16 cellular contexts compared by ENCODE assay signal in genomic region chr14:59305231-59305630, GRCh38.
DNase-seq lines count a peak whose midpoint lies in the region; ATAC-seq, FAIRE-seq and TF ChIP-seq lines count a peak whose summit lies in the region.
"Had no signal": no experiment of that assay in that cellular context is flagged by ENCODE, and none has a peak within 500 bp of the region (broad histone marks: within the 10 kb centered on the region; RNA-seq: fewer than 3 reads in every experiment).

No MANE protein-coding gene starts in this region.

- TF ChIP-seq CTCF in HFFc6 (IDR thresholded peaks at IDR 0.05) (no peak), endothelial cell of umbilical vein (IDR thresholded peaks at IDR 0.05; ENCODE audit: extremely low read depth in 1 of 2, insufficient read depth in 1 of 2, low read depth in 1 of 2, low read length in 2 of 2) (no peak), neural progenitor cell (IDR thresholded peaks at IDR 0.05) (no peak)

- H3K9me3 ChIP-seq in endothelial cell of umbilical vein (replicated peaks; ENCODE audit: control insufficient read depth, insufficient read depth, low read length): no peaks in the 10 kb centered on the region
- H3K9me3 ChIP-seq in neural progenitor cell (ENCODE audit: low read depth): no peaks in the 10 kb centered on the region
- H3K9me3 ChIP-seq: testis had no signal

- H3K4me2 ChIP-seq in endothelial cell of umbilical vein (ENCODE audit: insufficient read depth, low read length) (peak overlapping the region; percentile 77), neural progenitor cell (no peak overlapping the region)

- H3K4me1 Mint-ChIP-seq in HFFc6 (ENCODE audit: low read depth) (peaks cover 54% of the 10 kb centered on the region), neural progenitor cell (peaks cover 14% of the 10 kb centered on the region)

- ATAC-seq in GM18867 (IDR thresholded peaks at IDR 0.05; ENCODE audit: unreplicated experiment): no peak
- ATAC-seq: activated T-helper 17 cell treated with anti-CD3 and anti-CD28 coated beads, Interleukin-2, amount 50 U/mL, for 72 hours; natural killer cell had no signal

- no peaks in the 10 kb centered on the region; the same call in 1 of the 2 replicates for H3K27me3 Mint-ChIP-seq in HFFc6 (ENCODE audit: insufficient read depth)
- H3K27me3 Mint-ChIP-seq in neural progenitor cell (ENCODE audit: insufficient read depth, low read depth): peaks cover 2% of the 10 kb centered on the region
- H3K27me3 Mint-ChIP-seq: activated CD4-positive, alpha-beta memory T cell treated with anti-CD3 and anti-CD28 coated beads for 36 hours; activated T-helper 17 cell treated with anti-CD3 and anti-CD28 coated beads, Interleukin-2, amount 50 U/mL, for 72 hours had no signal

- H3K27me3 ChIP-seq in endothelial cell of umbilical vein (ENCODE audit: control insufficient read depth in 2 of 2, insufficient read depth in 2 of 2, low read length in 2 of 2) (no peaks in the 10 kb centered on the region), neural progenitor cell (no peaks in the 10 kb centered on the region)
- H3K27me3 ChIP-seq: testis had no signal

- H3K36me3 Mint-ChIP-seq in HFFc6 (ENCODE audit: low read depth): no peaks in the 10 kb centered on the region
- H3K36me3 Mint-ChIP-seq in neural progenitor cell: peaks cover 2% of the 10 kb centered on the region
- H3K36me3 Mint-ChIP-seq: activated CD4-positive, alpha-beta memory T cell treated with anti-CD3 and anti-CD28 coated beads for 36 hours; natural killer cell had no signal

- no peaks in the 10 kb centered on the region for H4K20me1 ChIP-seq in endothelial cell of umbilical vein (replicated peaks; ENCODE audit: control insufficient read depth, extremely low read depth, insufficient read depth, low read length)
- no peaks in the 10 kb centered on the region for H4K20me1 ChIP-seq in neural progenitor cell (ENCODE audit: low read depth)

- no peak for TF ChIP-seq POLR2A in endothelial cell of umbilical vein (IDR thresholded peaks at IDR 0.05; ENCODE audit: low read depth, low read length)

- CTCF ChIA-PET in endothelial cell of umbilical vein (lab: Charles Lee): interaction anchor here (1.2 to 2.2 kb wide), 5 partner anchors 10 to 134 kb away, joined by 3 to 12 read pairs (median 5); no protein-coding TSS in a partner anchor

- H3F3A ChIP-seq in neural progenitor cell (ENCODE audit: low read depth): no peaks in the 10 kb centered on the region

- BruUV-seq in endothelial cell of umbilical vein (replicated peaks; lab: Mats Ljungman, UMichigan): no TSS peak

- H2AFZ ChIP-seq in endothelial cell of umbilical vein (ENCODE audit: low read depth, low read length) (no peak overlapping the region), neural progenitor cell (replicated peaks) (no peak overlapping the region)

- H3K27ac Mint-ChIP-seq in HFFc6 (peak overlapping the region; percentile 57), neural progenitor cell (peak overlapping the region; percentile 1)
- H3K27ac Mint-ChIP-seq: activated CD4-positive, alpha-beta memory T cell treated with anti-CD3 and anti-CD28 coated beads for 36 hours; activated T-helper 17 cell treated with anti-CD3 and anti-CD28 coated beads, Interleukin-2, amount 50 U/mL, for 72 hours; natural killer cell had no signal

- no peaks in the 10 kb centered on the region for H3K9me3 Mint-ChIP-seq in HFFc6
- H3K9me3 Mint-ChIP-seq in neural progenitor cell: no peaks in the 10 kb centered on the region
- H3K9me3 Mint-ChIP-seq: activated CD4-positive, alpha-beta memory T cell treated with anti-CD3 and anti-CD28 coated beads for 36 hours; activated T-helper 17 cell treated with anti-CD3 and anti-CD28 coated beads, Interleukin-2, amount 50 U/mL, for 72 hours; natural killer cell had no signal

- H3K36me3 ChIP-seq in endothelial cell of umbilical vein (ENCODE audit: control insufficient read depth in 2 of 2, extremely low read depth in 1 of 2, insufficient read depth in 2 of 2, low read length in 2 of 2) (no peaks in the 10 kb centered on the region), neural progenitor cell (no peaks in the 10 kb centered on the region)

- no peak for FAIRE-seq in endothelial cell of umbilical vein (lab: Jason Lieb, UNC)

- no peak overlapping the region for H3K4me3 ChIP-seq in endothelial cell of umbilical vein (replicated peaks in 1 of 3; ENCODE audit: insufficient read depth in 1 of 3, low read depth in 1 of 3, low read length in 3 of 3)
- H3K4me3 ChIP-seq in neural progenitor cell: no peak overlapping the region
- H3K4me3 ChIP-seq: testis had no signal

- H3K4me3 Mint-ChIP-seq in HFFc6: peak overlapping the region; percentile 35; the same call in 1 of the 2 replicates
- no peak overlapping the region for H3K4me3 Mint-ChIP-seq in neural progenitor cell
- H3K4me3 Mint-ChIP-seq: activated CD4-positive, alpha-beta memory T cell treated with anti-CD3 and anti-CD28 coated beads for 36 hours; activated T-helper 17 cell treated with anti-CD3 and anti-CD28 coated beads, Interleukin-2, amount 50 U/mL, for 72 hours; natural killer cell had no signal

- peaks cover 61% of the 10 kb centered on the region for H3K4me1 ChIP-seq in endothelial cell of umbilical vein (ENCODE audit: control insufficient read depth, extremely low read depth, insufficient read depth, low read length)
- H3K4me1 ChIP-seq in neural progenitor cell: peaks cover 7% of the 10 kb centered on the region

- H3K9ac ChIP-seq in endothelial cell of umbilical vein (replicated peaks; ENCODE audit: extremely low read depth, insufficient read depth, low read length): no peak overlapping the region
- H3K9ac ChIP-seq in neural progenitor cell: no peak overlapping the region

- dilution Hi-C loops in endothelial cell of umbilical vein (cut with MboI; ENCODE audit: extremely low pct_ligation_motif_present, low sequenced_read_pairs): no loop called here

- DNase-seq in AG08395 (ENCODE audit: low spot score) (peak; percentile 53), HFFc6 (peak; percentile 21), endothelial cell of umbilical vein (ENCODE audit: low read depth, low spot score) (no peak), neural progenitor cell (ENCODE audit: low spot score) (no peak), GF-D8 (lab: John Stamatoyannopoulos, UW) (no peak), NAMALWA (ENCODE audit: low spot score) (no peak), ACHN (no peak)
- DNase-seq: activated CD4-positive, alpha-beta memory T cell treated with anti-CD3 and anti-CD28 coated beads for 36 hours; anterior cingulate cortex; DMS 273 treated with DMSO at 0.1 percent for 48 hours; natural killer cell; NCI-H1105 treated with DMSO at 0.1 percent for 48 hours; NCI-H69; testis had no signal

- H3K9me1 ChIP-seq in endothelial cell of umbilical vein (replicated peaks; ENCODE audit: control insufficient read depth, extremely low read depth, insufficient read depth, low read length): no peaks in the 10 kb centered on the region

- H3K27ac ChIP-seq in endothelial cell of umbilical vein (ENCODE audit: insufficient read depth, low read depth, low read length) (peak overlapping the region; percentile 89), neural progenitor cell (no peak overlapping the region)
- H3K27ac ChIP-seq: testis had no signal

- H3K79me2 ChIP-seq in endothelial cell of umbilical vein (ENCODE audit: control insufficient read depth, insufficient read depth, low read length) (no peaks in the 10 kb centered on the region), neural progenitor cell (ENCODE audit: low read depth) (peaks cover 5% of the 10 kb centered on the region)

- POLR2A ChIA-PET in endothelial cell of umbilical vein (lab: Charles Lee): no interaction called here

- intact Hi-C loops in endothelial cell of umbilical vein (cut with micrococcal nuclease): no loop called here

- in situ Hi-C loops in ACHN (cut with HindIII; ENCODE audit: low pct_ligation_motif_present, low pct_unique_long_range_greater_than_20kb, low sequenced_read_pairs): no loop called here

TF ChIP-seq in endothelial cell of umbilical vein, 7 proteins besides CTCF, POLR2A, EP300 and RAD21:
- TF ChIP-seq FOS (IDR thresholded peaks at IDR 0.05; ENCODE audit: borderline replicate concordance, insufficient read depth, low read length): no peak
TF ChIP-seq in endothelial cell of umbilical vein: peak in this region for 0.

Comparison
In these comparisons a context has a peak if more than half of its experiments do, and no peak if none do; other contexts are left out.
1. DNase-seq: peak in AG08395 (single experiment) and HFFc6 (single experiment); none in endothelial cell of umbilical vein (single experiment), neural progenitor cell (single experiment), GF-D8 (single experiment), NAMALWA (single experiment) and ACHN (single experiment).